20 cellular contexts compared by ENCODE assay signal in genomic region chr5:74978347-74978746, GRCh38.
"Had no signal": no experiment of that assay in that cellular context is flagged by ENCODE, and none has a peak within 500 bp of the region (broad histone marks: within the 10 kb centered on the region; RNA-seq: fewer than 3 reads in every experiment).

No MANE protein-coding gene starts in this region.

- H3K27ac ChIP-seq: ascending aorta, breast epithelium, foreskin keratinocyte, left lung, neutrophil, stomach, testis, upper lobe of left lung had no signal

- DNase-seq: activated CD4-positive, alpha-beta T cell treated with anti-CD3 and anti-CD28 coated beads, Interleukin-2, amount 50 U/mL, for 4 hours; activated CD4-positive, CD25-positive, alpha-beta regulatory T cell treated with anti-CD3 and anti-CD28 coated beads, Interleukin-2, amount 50 U/mL, for 72 hours; activated naive CD4-positive, alpha-beta T cell treated with anti-CD3 and anti-CD28 coated beads, Interleukin-2, amount 10 ng/mL, durations not matched to agents 7 days and 5 days; cerebellar nuclear complex; effector CD8-positive, alpha-beta T cell; foreskin keratinocyte; glutamatergic neuron; hypothalamus; kidney; left lung; mucosa of descending colon; naive thymus-derived CD4-positive, alpha-beta T cell; stimulated activated CD4-positive, alpha-beta T cell treated with anti-CD3 and anti-CD28 coated beads, Interleukin-12 subunit alpha, Interleukin-12 subunit beta, amount 100 ng/mL, for 4 hours; stimulated activated CD4-positive, alpha-beta T cell treated with anti-CD3 and anti-CD28 coated beads, Interleukin-2, amount 100 ng/mL, for 24 hours; stomach; testis; upper lobe of left lung had no signal

- ATAC-seq: foreskin keratinocyte; left lung; mucosa of descending colon; naive thymus-derived CD4-positive, alpha-beta T cell had no signal

- H3K4me3 ChIP-seq: ascending aorta, breast epithelium, left lung, mucosa of descending colon, stomach, testis, upper lobe of left lung had no signal
